Comparison of ENCODE assay signal across 8 cellular contexts in the genomic region with DNA sequence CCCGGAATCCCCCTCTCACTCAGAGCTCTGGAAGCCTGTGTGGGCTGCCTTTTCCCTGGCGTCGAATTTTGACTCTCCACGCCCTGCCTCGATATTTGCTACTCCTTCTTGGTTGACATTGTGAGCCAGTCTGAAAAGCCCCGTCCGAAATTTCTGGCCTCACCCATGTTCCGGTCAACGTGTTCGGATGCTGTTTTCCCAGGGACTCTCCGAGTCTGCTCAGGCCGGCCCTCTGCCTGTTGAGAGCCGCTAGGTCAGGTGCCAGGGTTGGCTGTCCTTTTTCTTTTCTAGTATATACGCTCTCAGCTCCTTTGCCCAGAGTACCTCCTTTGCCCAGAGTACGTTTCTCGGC. TPM values are rescaled to one million over a fixed set of nuclear protein-coding genes. Genes with fewer than 3 reads are reported as not detected.
A peak's percentile ranks its signal among the peaks of the same experiment; 100 is the strongest.
DNase-seq lines count a peak whose midpoint lies in the region; ATAC-seq, FAIRE-seq and TF ChIP-seq lines count a peak whose summit lies in the region.

No MANE protein-coding gene starts in this region.

- H3K4me1 Mint-ChIP-seq in activated T-helper 2 cell treated with anti-CD3 and anti-CD28 coated beads, Interferon-gamma antibody, Interleukin-2, Interleukin-4, amounts not matched to agents 10 μg/mL and 5 μg/mL and 100 μg/mL, durations not matched to agents 14 hours and 24 hours and 36 hours (ENCODE audit: low read depth) = peaks cover 14% of the 10 kb centered on the region

- H3K27ac Mint-ChIP-seq in activated T-helper 2 cell treated with anti-CD3 and anti-CD28 coated beads, Interferon-gamma antibody, Interleukin-2, Interleukin-4, amounts not matched to agents 10 μg/mL and 5 μg/mL and 100 μg/mL, durations not matched to agents 14 hours and 24 hours and 36 hours = peak overlapping the region; percentile 72

- H3K27me3 Mint-ChIP-seq in activated T-helper 2 cell treated with anti-CD3 and anti-CD28 coated beads, Interferon-gamma antibody, Interleukin-2, Interleukin-4, amounts not matched to agents 10 μg/mL and 5 μg/mL and 100 μg/mL, durations not matched to agents 14 hours and 24 hours and 36 hours (ENCODE audit: low read depth) = peaks cover 30% of the 10 kb centered on the region

- peaks cover 4% of the 10 kb centered on the region for H3K36me3 Mint-ChIP-seq in activated T-helper 2 cell treated with anti-CD3 and anti-CD28 coated beads, Interferon-gamma antibody, Interleukin-2, Interleukin-4, amounts not matched to agents 10 μg/mL and 5 μg/mL and 100 μg/mL, durations not matched to agents 14 hours and 24 hours and 36 hours (ENCODE audit: low read depth)

- no peaks in the 10 kb centered on the region for H3K9me3 Mint-ChIP-seq in activated T-helper 2 cell treated with anti-CD3 and anti-CD28 coated beads, Interferon-gamma antibody, Interleukin-2, Interleukin-4, amounts not matched to agents 10 μg/mL and 5 μg/mL and 100 μg/mL, durations not matched to agents 14 hours and 24 hours and 36 hours

- H3K4me3 Mint-ChIP-seq in activated T-helper 2 cell treated with anti-CD3 and anti-CD28 coated beads, Interferon-gamma antibody, Interleukin-2, Interleukin-4, amounts not matched to agents 10 μg/mL and 5 μg/mL and 100 μg/mL, durations not matched to agents 14 hours and 24 hours and 36 hours (ENCODE audit: low read depth) = peak overlapping the region; percentile 85

- no peak for FAIRE-seq in GM19239 (lab: Jason Lieb, UNC)

- DNase-seq in COLO668 (lab: John Stamatoyannopoulos, UW; ENCODE audit: unreplicated experiment) = peak; percentile 77
- peak; percentile 47 for DNase-seq in GM19239 (ENCODE audit: insufficient read length, low spot score)
- peak; percentile 74 for DNase-seq in M059J (ENCODE audit: low read depth)
- DNase-seq in activated T-helper 2 cell treated with anti-CD3 and anti-CD28 coated beads, Interferon-gamma antibody, Interleukin-2, Interleukin-4, amounts not matched to agents 10 μg/mL and 5 μg/mL and 100 μg/mL, durations not matched to agents 14 hours and 24 hours and 36 hours (ENCODE audit: low spot score) = no peak
- DNase-seq in Right ventricle myocardium inferior (ENCODE audit: missing footprints) = peak; percentile 78
- DNase-seq in omental fat pad (ENCODE audit: low spot score) = peak; percentile 24
- no peak for DNase-seq in NCI-H187 (lab: John Stamatoyannopoulos, UW)
- DNase-seq in foreskin melanocyte = no peak

- ATAC-seq in Right ventricle myocardium inferior (peak; percentile 32), omental fat pad (ENCODE audit: low FRiP score) (peak; percentile 53)

- intact Hi-C loops in activated T-helper 2 cell treated with anti-CD3 and anti-CD28 coated beads, Interferon-gamma antibody, Interleukin-2, Interleukin-4, amounts not matched to agents 10 μg/mL and 5 μg/mL and 100 μg/mL, durations not matched to agents 14 hours and 24 hours and 36 hours (cut with micrococcal nuclease) = loop anchor here (2.0 to 10.0 kb wide), 5 partner anchors 81 to 727 kb away; partner anchors contain the start of genes NAA16 and VWA8
- intact Hi-C loops in Right ventricle myocardium inferior (cut with DNase I) = loop anchor here (10.0 kb wide), 1 partner anchor 377 kb away; no protein-coding TSS in a partner anchor

- no peak for TF ChIP-seq CTCF in omental fat pad (IDR thresholded peaks at IDR 0.05)

RNA-seq across cellular contexts. Expression of gene DGKH, which starts 6.8 kb away (rescaled TPM):
- 3.4 and 5.0 TPM in 2 replicates for total RNA-seq in M059J (2014; rRNA removed; shearing (Covaris generic))
- total RNA-seq in activated T-helper 2 cell treated with anti-CD3 and anti-CD28 coated beads, Interferon-gamma antibody, Interleukin-2, Interleukin-4, amounts not matched to agents 10 μg/mL and 5 μg/mL and 100 μg/mL, durations not matched to agents 14 hours and 24 hours and 36 hours = 13.7 and 15.1 TPM in 2 replicates
- total RNA-seq in Right ventricle myocardium inferior = 4.8 TPM
- 10 to 100 TPM in 3 of 4 donors, 1 to 10 TPM in 1; 9.7 to 24.7 (median 17.6) TPM for total RNA-seq in omental fat pad

Comparison
In these comparisons a context has a peak if more than half of its experiments do, and no peak if none do; other contexts are left out.
1. DNase-seq: peak in COLO668 (single experiment), GM19239 (single experiment), M059J (single experiment), Right ventricle myocardium inferior (single experiment) and omental fat pad (single experiment); none in activated T-helper 2 cell treated with anti-CD3 and anti-CD28 coated beads, Interferon-gamma antibody, Interleukin-2, Interleukin-4, amounts not matched to agents 10 μg/mL and 5 μg/mL and 100 μg/mL, durations not matched to agents 14 hours and 24 hours and 36 hours (single experiment), NCI-H187 (0 of 2) and foreskin melanocyte (single experiment).